In genomic region chr6:107830060-107830459, GRCh38 we compare ENCODE assay signal across 17 cellular contexts. TPM values are rescaled to one million over a fixed set of nuclear protein-coding genes. Genes with fewer than 3 reads are reported as not detected.
DNase-seq lines count a peak whose midpoint lies in the region; ATAC-seq and TF ChIP-seq lines count a peak whose summit lies in the region.
"Had no signal": no experiment of that assay in that cellular context is flagged by ENCODE, and none has a peak within 500 bp of the region (broad histone marks: within the 10 kb centered on the region; RNA-seq: fewer than 3 reads in every experiment).

No MANE protein-coding gene starts in this region.

- no peak overlapping the region for H3K4me3 Mint-ChIP-seq in activated CD4-positive, alpha-beta T cell treated with anti-CD3 and anti-CD28 coated beads, Interleukin-2, amount 10 ng/mL, durations not matched to agents 24 days and 14 days
- H3K4me3 Mint-ChIP-seq in activated CD4-positive, alpha-beta T cell treated with anti-CD3 and anti-CD28 coated beads, Interleukin-2, amount 10 ng/mL, durations not matched to agents 7 days and 5 days = no peak overlapping the region
- H3K4me3 Mint-ChIP-seq in CD4-positive, alpha-beta T cell = no peak overlapping the region
- no peak overlapping the region for H3K4me3 Mint-ChIP-seq in stimulated activated effector memory CD8-positive, alpha-beta T cell treated with anti-CD3 and anti-CD28 coated beads, Interleukin-12 subunit alpha, Interleukin-12 subunit beta, amount 100 ng/mL, for 72 hours
- H3K4me3 Mint-ChIP-seq: CD4-positive, CD25-positive, alpha-beta regulatory T cell had no signal

- no peaks in the 10 kb centered on the region for H3K79me2 ChIP-seq in OCI-LY7 (ENCODE audit: insufficient read depth, low read depth, low read length)

- H3K27me3 Mint-ChIP-seq in activated CD4-positive, alpha-beta T cell treated with anti-CD3 and anti-CD28 coated beads, Interleukin-2, amount 10 ng/mL, durations not matched to agents 24 days and 14 days = no peaks in the 10 kb centered on the region
- H3K27me3 Mint-ChIP-seq in activated CD4-positive, alpha-beta T cell treated with anti-CD3 and anti-CD28 coated beads, Interleukin-2, amount 10 ng/mL, durations not matched to agents 7 days and 5 days = no peaks in the 10 kb centered on the region
- H3K27me3 Mint-ChIP-seq in CD4-positive, alpha-beta T cell = no peaks in the 10 kb centered on the region

- H3K4me1 Mint-ChIP-seq in activated CD4-positive, alpha-beta T cell treated with anti-CD3 and anti-CD28 coated beads, Interleukin-2, amount 10 ng/mL, durations not matched to agents 24 days and 14 days = peaks cover 28% of the 10 kb centered on the region
- H3K4me1 Mint-ChIP-seq in activated CD4-positive, alpha-beta T cell treated with anti-CD3 and anti-CD28 coated beads, Interleukin-2, amount 10 ng/mL, durations not matched to agents 7 days and 5 days = peaks cover 34% of the 10 kb centered on the region
- peaks cover 37% of the 10 kb centered on the region for H3K4me1 Mint-ChIP-seq in CD4-positive, alpha-beta T cell (ENCODE audit: low read depth)
- H3K4me1 Mint-ChIP-seq in stimulated activated effector memory CD8-positive, alpha-beta T cell treated with anti-CD3 and anti-CD28 coated beads, Interleukin-12 subunit alpha, Interleukin-12 subunit beta, amount 100 ng/mL, for 72 hours = peaks cover 14% of the 10 kb centered on the region

- no peak for TF ChIP-seq CTCF in CD4-positive, alpha-beta T cell (IDR thresholded peaks at IDR 0.05)
- no peak for TF ChIP-seq CTCF in OCI-LY7 (conservative IDR thresholded peaks at IDR 0.05; ENCODE audit: low read length)

- no peaks in the 10 kb centered on the region for H3K9me3 Mint-ChIP-seq in activated CD4-positive, alpha-beta T cell treated with anti-CD3 and anti-CD28 coated beads, Interleukin-2, amount 10 ng/mL, durations not matched to agents 24 days and 14 days
- H3K9me3 Mint-ChIP-seq in activated CD4-positive, alpha-beta T cell treated with anti-CD3 and anti-CD28 coated beads, Interleukin-2, amount 10 ng/mL, durations not matched to agents 7 days and 5 days = no peaks in the 10 kb centered on the region
- no peaks in the 10 kb centered on the region for H3K9me3 Mint-ChIP-seq in CD4-positive, alpha-beta T cell
- H3K9me3 Mint-ChIP-seq in stimulated activated effector memory CD8-positive, alpha-beta T cell treated with anti-CD3 and anti-CD28 coated beads, Interleukin-12 subunit alpha, Interleukin-12 subunit beta, amount 100 ng/mL, for 72 hours = no peaks in the 10 kb centered on the region
- H3K9me3 Mint-ChIP-seq: CD4-positive, CD25-positive, alpha-beta regulatory T cell had no signal

- H3K4me2 ChIP-seq in OCI-LY7 (ENCODE audit: low read length) = no peak overlapping the region
- H3K4me2 ChIP-seq: BLaER1 treated with 17β-estradiol and CSF1 and Interleukin-3, amounts not matched to agents 10 nM and 100 nM had no signal

- peak overlapping the region; percentile 51 for H3K27ac Mint-ChIP-seq in activated CD4-positive, alpha-beta T cell treated with anti-CD3 and anti-CD28 coated beads, Interleukin-2, amount 10 ng/mL, durations not matched to agents 24 days and 14 days
- no peak overlapping the region for H3K27ac Mint-ChIP-seq in activated CD4-positive, alpha-beta T cell treated with anti-CD3 and anti-CD28 coated beads, Interleukin-2, amount 10 ng/mL, durations not matched to agents 7 days and 5 days
- peak overlapping the region; percentile 17 for H3K27ac Mint-ChIP-seq in CD4-positive, alpha-beta T cell
- no peak overlapping the region for H3K27ac Mint-ChIP-seq in stimulated activated effector memory CD8-positive, alpha-beta T cell treated with anti-CD3 and anti-CD28 coated beads, Interleukin-12 subunit alpha, Interleukin-12 subunit beta, amount 100 ng/mL, for 72 hours

- BruUV-seq in OCI-LY7 (replicated peaks; lab: Mats Ljungman, UMichigan) = no TSS peak

- H3K9me3 ChIP-seq in CD4-positive, alpha-beta T cell (ENCODE audit: control insufficient read depth, low read length) = no peaks in the 10 kb centered on the region
- H3K9me3 ChIP-seq in OCI-LY7 (ENCODE audit: low read length) = no peaks in the 10 kb centered on the region
- H3K9me3 ChIP-seq: BLaER1 treated with 17β-estradiol and CSF1 and Interleukin-3, amounts not matched to agents 10 nM and 100 nM; HAP-1 had no signal

- H4K20me1 ChIP-seq in OCI-LY7 (ENCODE audit: insufficient read depth, low read length) = no peaks in the 10 kb centered on the region
- H4K20me1 ChIP-seq: BLaER1 treated with 17β-estradiol and CSF1 and Interleukin-3, amounts not matched to agents 10 nM and 100 nM had no signal

- no peak overlapping the region for H3K4me3 ChIP-seq in OCI-LY7 (ENCODE audit: low read depth, low read length, poor library complexity, severe bottlenecking)
- H3K4me3 ChIP-seq: BLaER1 treated with 17β-estradiol and CSF1 and Interleukin-3, amounts not matched to agents 10 nM and 100 nM; HAP-1 had no signal

- H3K27me3 ChIP-seq in CD4-positive, alpha-beta T cell (ENCODE audit: control insufficient read depth, insufficient read depth, low read length) = no peaks in the 10 kb centered on the region

- intact Hi-C loops in activated CD4-positive, alpha-beta T cell treated with anti-CD3 and anti-CD28 coated beads, Interleukin-2, amount 10 ng/mL, durations not matched to agents 24 days and 14 days (cut with micrococcal nuclease) = no loop called here
- intact Hi-C loops in CD4-positive, alpha-beta T cell (cut with DNase I, micrococcal nuclease) = no loop called here
- intact Hi-C loops in OCI-LY7 (cut with micrococcal nuclease; ENCODE audit: unreplicated experiment) = no loop called here

- POLR2A ChIA-PET in activated CD4-positive, alpha-beta T cell treated with anti-CD3 and anti-CD28 coated beads, Interleukin-2, amount 10 ng/mL, durations not matched to agents 7 days and 5 days (lab: Charles Lee) = no interaction called here
- POLR2A ChIA-PET in CD4-positive, alpha-beta T cell (lab: Charles Lee) = interaction anchor here (7.8 kb wide), 1 partner anchor 8 kb away, joined by 59 read pairs; the partner anchor contains the start of gene SCML4
- POLR2A ChIA-PET in OCI-LY7 (lab: Charles Lee) = interaction anchor here (0.6 to 1.0 kb wide), 2 partner anchors 11 to 118 kb away, joined by 3 to 5 read pairs; no protein-coding TSS in a partner anchor

- no peaks in the 10 kb centered on the region for H3K9me2 ChIP-seq in OCI-LY7 (ENCODE audit: insufficient read depth, low read length)

- no peak overlapping the region for H3K27ac ChIP-seq in CD4-positive, alpha-beta T cell (ENCODE audit: low read depth, low read length)
- no peak overlapping the region for H3K27ac ChIP-seq in OCI-LY7 (ENCODE audit: low read depth, low read length, poor library complexity, severe bottlenecking)
- H3K27ac ChIP-seq: BLaER1 treated with 17β-estradiol and CSF1 and Interleukin-3, amounts not matched to agents 10 nM and 100 nM had no signal

- H3K36me3 Mint-ChIP-seq in activated CD4-positive, alpha-beta T cell treated with anti-CD3 and anti-CD28 coated beads, Interleukin-2, amount 10 ng/mL, durations not matched to agents 24 days and 14 days (ENCODE audit: low read depth) = no peaks in the 10 kb centered on the region
- no peaks in the 10 kb centered on the region for H3K36me3 Mint-ChIP-seq in activated CD4-positive, alpha-beta T cell treated with anti-CD3 and anti-CD28 coated beads, Interleukin-2, amount 10 ng/mL, durations not matched to agents 7 days and 5 days (ENCODE audit: low read depth)
- H3K36me3 Mint-ChIP-seq in CD4-positive, alpha-beta T cell (ENCODE audit: low read depth) = no peaks in the 10 kb centered on the region
- H3K36me3 Mint-ChIP-seq in stimulated activated effector memory CD8-positive, alpha-beta T cell treated with anti-CD3 and anti-CD28 coated beads, Interleukin-12 subunit alpha, Interleukin-12 subunit beta, amount 100 ng/mL, for 72 hours = peaks cover 6% of the 10 kb centered on the region
- H3K36me3 Mint-ChIP-seq: CD4-positive, CD25-positive, alpha-beta regulatory T cell had no signal

- H3K4me1 ChIP-seq in OCI-LY7 (ENCODE audit: insufficient read depth, low read length, poor library complexity, severe bottlenecking) = no peaks in the 10 kb centered on the region
- H3K4me1 ChIP-seq: BLaER1 treated with 17β-estradiol and CSF1 and Interleukin-3, amounts not matched to agents 10 nM and 100 nM; HAP-1 had no signal

- CTCF ChIA-PET in activated CD4-positive, alpha-beta T cell treated with anti-CD3 and anti-CD28 coated beads, Interleukin-2, amount 10 ng/mL, durations not matched to agents 7 days and 5 days (lab: Charles Lee) = interaction anchor here (0.9 kb wide), 1 partner anchor 17 kb away, joined by 3 read pairs; no protein-coding TSS in a partner anchor
- CTCF ChIA-PET in CD4-positive, alpha-beta T cell (lab: Charles Lee) = interaction anchor here (1.1 to 1.6 kb wide), 2 partner anchors 16 to 126 kb away, joined by 3 read pairs; no protein-coding TSS in a partner anchor
- CTCF ChIA-PET in OCI-LY7 (lab: Charles Lee; ENCODE audit: unreplicated experiment) = no interaction called here

- H3K36me3 ChIP-seq in OCI-LY7 (ENCODE audit: insufficient read depth, low read length) = no peaks in the 10 kb centered on the region
- H3K36me3 ChIP-seq: BLaER1 treated with 17β-estradiol and CSF1 and Interleukin-3, amounts not matched to agents 10 nM and 100 nM; HAP-1 had no signal

- DNase-seq in activated CD4-positive, alpha-beta T cell treated with anti-CD3 and anti-CD28 coated beads, Interleukin-2, amount 10 ng/mL, durations not matched to agents 24 days and 14 days = no peak
- DNase-seq in activated CD4-positive, alpha-beta T cell treated with anti-CD3 and anti-CD28 coated beads, Interleukin-2, amount 10 ng/mL, durations not matched to agents 7 days and 5 days = no peak
- no peak for DNase-seq in CD4-positive, alpha-beta T cell
- DNase-seq in OCI-LY7 (ENCODE audit: low spot score) = no peak
- no peak for DNase-seq in stimulated activated effector memory CD8-positive, alpha-beta T cell treated with anti-CD3 and anti-CD28 coated beads, Interleukin-12 subunit alpha, Interleukin-12 subunit beta, amount 100 ng/mL, for 72 hours (ENCODE audit: low spot score in 2 of 2)
- no peak for DNase-seq in OCI-M2 (lab: John Stamatoyannopoulos, UW; ENCODE audit: unreplicated experiment)
- no peak for DNase-seq in putamen (ENCODE audit: low spot score)
- DNase-seq: 8988T; AML-193; CD4-positive, CD25-positive, alpha-beta regulatory T cell; COR-L47; DND-41; GDM1 had no signal

- H2AFZ ChIP-seq in OCI-LY7 (ENCODE audit: low read length) = peak overlapping the region; percentile 38; the same call in 1 of the 2 replicates

- ATAC-seq in CD4-positive, alpha-beta T cell (ENCODE audit: poor library complexity) = no peak
- peak; percentile 27 for ATAC-seq in stimulated activated effector memory CD8-positive, alpha-beta T cell treated with anti-CD3 and anti-CD28 coated beads, Interleukin-12 subunit alpha, Interleukin-12 subunit beta, amount 100 ng/mL, for 72 hours
- ATAC-seq: HepG2 had no signal

RNA-seq across cellular contexts. Expression of gene SCML4, which starts 5.9 kb away (rescaled TPM):
- total RNA-seq in activated CD4-positive, alpha-beta T cell treated with anti-CD3 and anti-CD28 coated beads, Interleukin-2, amount 10 ng/mL, durations not matched to agents 24 days and 14 days = 2.0 and 2.7 TPM in 2 replicates
- total RNA-seq in activated CD4-positive, alpha-beta T cell treated with anti-CD3 and anti-CD28 coated beads, Interleukin-2, amount 10 ng/mL, durations not matched to agents 7 days and 5 days = 10 to 100 TPM; 46.5 to 49.7 TPM
- 10 to 100 TPM; 44.1 to 47.8 TPM for total RNA-seq in CD4-positive, alpha-beta T cell
- 0.77 and 1.5 TPM in 2 replicates for total RNA-seq in OCI-LY7 (2014; rRNA removed; shearing (Covaris generic))
- 1.7 and 3.0 TPM in 2 replicates for total RNA-seq in OCI-LY7 (2022)
- total RNA-seq: H1, HepG2 had no signal

Comparison
In these comparisons a context has a peak if more than half of its experiments do, and no peak if none do; other contexts are left out.
1. H3K27ac Mint-ChIP-seq: peak in activated CD4-positive, alpha-beta T cell treated with anti-CD3 and anti-CD28 coated beads, Interleukin-2, amount 10 ng/mL, durations not matched to agents 24 days and 14 days (single experiment) and CD4-positive, alpha-beta T cell (single experiment); none in activated CD4-positive, alpha-beta T cell treated with anti-CD3 and anti-CD28 coated beads, Interleukin-2, amount 10 ng/mL, durations not matched to agents 7 days and 5 days (single experiment) and stimulated activated effector memory CD8-positive, alpha-beta T cell treated with anti-CD3 and anti-CD28 coated beads, Interleukin-12 subunit alpha, Interleukin-12 subunit beta, amount 100 ng/mL, for 72 hours (single experiment).
2. RNA of gene SCML4, which starts 5.9 kb away (total RNA-seq): 46.5 to 49.7 TPM in activated CD4-positive, alpha-beta T cell treated with anti-CD3 and anti-CD28 coated beads, Interleukin-2, amount 10 ng/mL, durations not matched to agents 7 days and 5 days and 44.1 to 47.8 TPM in CD4-positive, alpha-beta T cell; 0.77 to 3.0 TPM in OCI-LY7 and 2.0 to 2.7 TPM in activated CD4-positive, alpha-beta T cell treated with anti-CD3 and anti-CD28 coated beads, Interleukin-2, amount 10 ng/mL, durations not matched to agents 24 days and 14 days; every median in the first group is over 10 times any median in the second.